Comparison of ENCODE assay signal across 9 cellular contexts in genomic region chr10:5584895-5585516, GRCh38.
A peak's percentile ranks its signal among the peaks of the same experiment; 100 is the strongest.
DNase-seq lines count a peak whose midpoint lies in the region; ATAC-seq and TF ChIP-seq lines count a peak whose summit lies in the region.
"Had no signal": no experiment of that assay in that cellular context is flagged by ENCODE, and none has a peak within 500 bp of the region (broad histone marks: within the 10 kb centered on the region; RNA-seq: fewer than 3 reads in every experiment).

No MANE protein-coding gene starts in this region.

- peak overlapping the region; percentile 48 for H3K27ac ChIP-seq in vagina
- H3K27ac ChIP-seq: SK-N-MC had no signal

- H3K9me3 ChIP-seq in vagina = no peaks in the 10 kb centered on the region

- DNase-seq in activated naive CD8-positive, alpha-beta T cell treated with anti-CD3 and anti-CD28 coated beads, Interleukin-2, amount 50 U/mL, for 24 hours = no peak
- DNase-seq in activated naive CD8-positive, alpha-beta T cell treated with anti-CD3 and anti-CD28 coated beads for 36 hours = no peak
- peak; percentile 38 for DNase-seq in HK-2 (ENCODE audit: unreplicated experiment)
- DNase-seq in epithelial cell of esophagus (ENCODE audit: low read depth) = peak; percentile 99
- no peak for DNase-seq in vagina (ENCODE audit: extremely low spot score in 2 of 2)
- no peak for DNase-seq in OCI-M2 (lab: John Stamatoyannopoulos, UW; ENCODE audit: unreplicated experiment)
- no peak for DNase-seq in stimulated activated CD4-positive, alpha-beta T cell treated with anti-CD3 and anti-CD28 coated beads, Interleukin-12 subunit alpha, Interleukin-12 subunit beta, amount 100 ng/mL, for 4 hours
- no peak for DNase-seq in NCI-H2081 treated with DMSO at 0.1 percent for 48 hours (lab: John Stamatoyannopoulos, UW)

- peaks cover 43% of the 10 kb centered on the region for H3K4me1 ChIP-seq in vagina

- no peaks in the 10 kb centered on the region for H3K9me3 Mint-ChIP-seq in activated naive CD8-positive, alpha-beta T cell treated with anti-CD3 and anti-CD28 coated beads, Interleukin-2, amount 50 U/mL, for 24 hours
- H3K9me3 Mint-ChIP-seq in activated naive CD8-positive, alpha-beta T cell treated with anti-CD3 and anti-CD28 coated beads for 36 hours = no peaks in the 10 kb centered on the region

- H3K4me3 Mint-ChIP-seq in activated naive CD8-positive, alpha-beta T cell treated with anti-CD3 and anti-CD28 coated beads, Interleukin-2, amount 50 U/mL, for 24 hours = no peak overlapping the region
- no peak overlapping the region for H3K4me3 Mint-ChIP-seq in activated naive CD8-positive, alpha-beta T cell treated with anti-CD3 and anti-CD28 coated beads for 36 hours

- peaks cover 6% of the 10 kb centered on the region for H3K4me1 Mint-ChIP-seq in activated naive CD8-positive, alpha-beta T cell treated with anti-CD3 and anti-CD28 coated beads, Interleukin-2, amount 50 U/mL, for 24 hours
- peaks cover 3% of the 10 kb centered on the region for H3K4me1 Mint-ChIP-seq in activated naive CD8-positive, alpha-beta T cell treated with anti-CD3 and anti-CD28 coated beads for 36 hours

- TF ChIP-seq CTCF in epithelial cell of esophagus (IDR thresholded peaks at IDR 0.05; ENCODE audit: insufficient read depth, low read depth, low read length, missing control alignments) (peak; percentile 29), vagina (IDR thresholded peaks at IDR 0.05) (no peak)

- TF ChIP-seq POLR2A in vagina (IDR thresholded peaks at IDR 0.05) = no peak

- no peaks in the 10 kb centered on the region for H3K36me3 ChIP-seq in vagina

- no peaks in the 10 kb centered on the region for H3K27me3 ChIP-seq in vagina

- peaks cover 2% of the 10 kb centered on the region for H3K27me3 Mint-ChIP-seq in activated naive CD8-positive, alpha-beta T cell treated with anti-CD3 and anti-CD28 coated beads, Interleukin-2, amount 50 U/mL, for 24 hours
- peaks cover 5% of the 10 kb centered on the region for H3K27me3 Mint-ChIP-seq in activated naive CD8-positive, alpha-beta T cell treated with anti-CD3 and anti-CD28 coated beads for 36 hours

- no peak overlapping the region for H3K27ac Mint-ChIP-seq in activated naive CD8-positive, alpha-beta T cell treated with anti-CD3 and anti-CD28 coated beads, Interleukin-2, amount 50 U/mL, for 24 hours
- no peak overlapping the region for H3K27ac Mint-ChIP-seq in activated naive CD8-positive, alpha-beta T cell treated with anti-CD3 and anti-CD28 coated beads for 36 hours

- ATAC-seq in activated naive CD8-positive, alpha-beta T cell treated with anti-CD3 and anti-CD28 coated beads, Interleukin-2, amount 50 U/mL, for 24 hours = peak; percentile 37

- H3K4me3 ChIP-seq in epithelial cell of esophagus (ENCODE audit: low read length) (no peak overlapping the region), vagina (no peak overlapping the region)
- H3K4me3 ChIP-seq: SK-N-MC had no signal

- no peaks in the 10 kb centered on the region for H3K36me3 Mint-ChIP-seq in activated naive CD8-positive, alpha-beta T cell treated with anti-CD3 and anti-CD28 coated beads, Interleukin-2, amount 50 U/mL, for 24 hours (ENCODE audit: low read depth)
- no peaks in the 10 kb centered on the region for H3K36me3 Mint-ChIP-seq in activated naive CD8-positive, alpha-beta T cell treated with anti-CD3 and anti-CD28 coated beads for 36 hours

- intact Hi-C loops in vagina (cut with DNase I) = no loop called here

Comparison
In these comparisons a context has a peak if more than half of its experiments do, and no peak if none do; other contexts are left out.
1. DNase-seq: peak in HK-2 (single experiment) and epithelial cell of esophagus (single experiment); none in activated naive CD8-positive, alpha-beta T cell treated with anti-CD3 and anti-CD28 coated beads, Interleukin-2, amount 50 U/mL, for 24 hours (single experiment), activated naive CD8-positive, alpha-beta T cell treated with anti-CD3 and anti-CD28 coated beads for 36 hours (single experiment), vagina (0 of 2), OCI-M2 (single experiment), stimulated activated CD4-positive, alpha-beta T cell treated with anti-CD3 and anti-CD28 coated beads, Interleukin-12 subunit alpha, Interleukin-12 subunit beta, amount 100 ng/mL, for 4 hours (single experiment) and NCI-H2081 treated with DMSO at 0.1 percent for 48 hours (single experiment).